ENCODE assay signal across 8 cellular contexts in the genomic region with DNA sequence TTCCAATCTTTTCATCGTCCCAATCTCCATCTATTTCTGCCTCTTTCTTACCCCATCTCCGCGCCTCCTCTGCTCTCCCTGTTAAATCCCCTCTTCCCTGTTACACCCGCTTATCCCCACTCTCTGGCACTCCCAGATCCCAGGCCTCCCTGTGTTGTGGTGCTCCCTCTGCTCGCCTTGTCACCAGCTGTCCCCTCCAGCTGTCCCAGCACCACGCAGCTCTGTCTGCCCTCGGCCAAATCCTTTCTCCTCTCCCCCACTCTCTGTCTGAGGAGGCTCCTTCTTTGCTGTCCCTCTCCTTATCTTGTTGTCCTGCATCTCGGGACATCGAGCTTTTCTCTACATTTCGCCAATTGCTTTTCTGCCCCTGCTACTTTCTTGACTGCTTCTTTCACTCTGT. TPM values are rescaled to one million over a fixed set of nuclear protein-coding genes. Genes with fewer than 3 reads are reported as not detected.
DNase-seq lines count a peak whose midpoint lies in the region; ATAC-seq and TF ChIP-seq lines count a peak whose summit lies in the region.

No MANE protein-coding gene starts in this region.

- no peaks in the 10 kb centered on the region for H3K27me3 Mint-ChIP-seq in neural crest cell (ENCODE audit: low read depth)

- peak overlapping the region; percentile 79 to 96 for H3K9ac ChIP-seq in duodenal mucosa (ENCODE audit: low read depth in 1 of 2, low read length in 2 of 2)

- H3K27me3 ChIP-seq in duodenal mucosa (ENCODE audit: control insufficient read depth in 1 of 2, insufficient read depth in 2 of 2, low read length in 2 of 2), result no peaks in the 10 kb centered on the region

- peaks cover 5 to 12% of the 10 kb centered on the region in 2 donors for H3K9me3 ChIP-seq in duodenal mucosa (ENCODE audit: control insufficient read depth in 1 of 2, low read length in 2 of 2)

- peak overlapping the region; percentile 83 for H3K27ac Mint-ChIP-seq in neural crest cell (ENCODE audit: unreplicated experiment)

- H3K4me3 Mint-ChIP-seq in neural crest cell, result peak overlapping the region; percentile 96

- ATAC-seq in GM18502 (IDR thresholded peaks at IDR 0.05; ENCODE audit: poor library complexity, unreplicated experiment) (no peak), GM19324 (IDR thresholded peaks at IDR 0.05; ENCODE audit: low FRiP score, unreplicated experiment) (no peak)

- no peaks in the 10 kb centered on the region for H3K9me3 Mint-ChIP-seq in neural crest cell

- H3K4me1 Mint-ChIP-seq in neural crest cell, result peaks cover 24% of the 10 kb centered on the region

- peak; percentile 78 for DNase-seq in D341Med (ENCODE audit: low spot score)
- peak; percentile 7 for DNase-seq in NCI-H1694 (lab: John Stamatoyannopoulos, UW)
- DNase-seq in neural crest cell (ENCODE audit: low read depth, low spot score), result no peak
- DNase-seq in NK-92 (lab: John Stamatoyannopoulos, UW; ENCODE audit: unreplicated experiment), result no peak
- DNase-seq in NCI-H1048 (lab: John Stamatoyannopoulos, UW), result no peak

- peaks cover 11% of the 10 kb centered on the region for H3K36me3 Mint-ChIP-seq in neural crest cell (ENCODE audit: low read depth)

- H3K27ac ChIP-seq in duodenal mucosa (ENCODE audit: low read depth, low read length), result no peak overlapping the region

- H3K4me3 ChIP-seq in duodenal mucosa (ENCODE audit: low read depth in 1 of 2, low read length in 2 of 2), result peak overlapping the region; percentile 96 to 98

- TF ChIP-seq CTCF in neural crest cell (conservative IDR thresholded peaks at IDR 0.05), result no peak

- H3K36me3 ChIP-seq in duodenal mucosa (ENCODE audit: control insufficient read depth in 1 of 2, insufficient read depth in 2 of 2, low read length in 2 of 2), result peaks cover 16 to 18% of the 10 kb centered on the region in 2 donors

- peaks cover 9 to 13% of the 10 kb centered on the region in 2 donors for H3K4me1 ChIP-seq in duodenal mucosa (ENCODE audit: control insufficient read depth in 1 of 2, insufficient read depth in 2 of 2, low read length in 2 of 2)

RNA-seq across cellular contexts. Expression of gene ZNF160, which starts 1.0 kb away (rescaled TPM):
- 22.7 and 23.8 TPM in 2 replicates for total RNA-seq in neural crest cell

RNA-seq across cellular contexts. Expression of gene ZNF415, which starts 30.5 kb away (rescaled TPM):
- 12.6 and 13.6 TPM in 2 replicates for total RNA-seq in neural crest cell

RNA-seq across cellular contexts. Expression of gene ZNF347, which starts 56.7 kb away (rescaled TPM):
- total RNA-seq in neural crest cell, result 14.5 and 15.8 TPM in 2 replicates

RNA-seq across cellular contexts. Expression of gene ERVV-2, which starts 57.6 kb away (rescaled TPM):
- not detected in 2 replicates for total RNA-seq in neural crest cell

Comparison
In these comparisons a context has a peak if more than half of its experiments do, and no peak if none do; other contexts are left out.
1. DNase-seq: peak in D341Med (single experiment) and NCI-H1694 (single experiment); none in neural crest cell (single experiment), NK-92 (single experiment) and NCI-H1048 (single experiment).